Comparison of ENCODE assay signal across 27 cellular contexts in the genomic region with DNA sequence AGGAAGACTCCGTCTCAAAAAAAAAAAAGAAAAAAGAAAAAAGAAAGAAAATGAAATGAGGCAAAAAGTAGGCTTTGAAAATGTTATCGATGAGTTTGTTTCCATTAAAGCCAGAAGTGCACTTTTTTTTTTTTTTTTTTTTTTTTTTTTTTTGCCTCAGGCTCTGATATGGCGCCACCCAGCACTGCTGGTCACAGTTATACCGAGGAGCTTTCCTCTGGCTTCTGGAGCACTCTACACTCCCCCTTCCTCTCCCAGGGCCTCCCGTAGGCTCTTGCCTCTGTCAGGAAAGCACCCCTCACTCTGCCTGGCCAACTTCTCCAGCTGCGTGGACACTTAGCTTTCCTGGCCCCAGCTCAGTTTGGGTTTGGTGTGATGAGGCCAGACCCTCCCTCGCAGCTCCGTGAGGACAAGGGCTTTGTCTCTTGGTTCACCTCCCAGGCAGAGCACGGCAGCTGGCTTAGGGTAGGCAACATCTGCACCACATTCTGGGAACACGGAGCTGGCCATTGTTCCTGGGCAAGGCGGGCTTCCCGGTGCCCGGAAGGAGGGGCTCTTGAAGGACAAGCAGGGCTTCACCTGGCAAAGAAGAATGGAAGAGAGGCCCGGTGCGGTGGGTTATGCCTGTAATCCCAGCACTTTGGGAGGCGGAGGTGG. TPM values are rescaled to one million over a fixed set of nuclear protein-coding genes. Genes with fewer than 3 reads are reported as not detected.
A peak's percentile ranks its signal among the peaks of the same experiment; 100 is the strongest.
DNase-seq lines count a peak whose midpoint lies in the region; ATAC-seq and TF ChIP-seq lines count a peak whose summit lies in the region.
"Had no signal": no experiment of that assay in that cellular context is flagged by ENCODE, and none has a peak within 500 bp of the region (broad histone marks: within the 10 kb centered on the region; RNA-seq: fewer than 3 reads in every experiment).

No MANE protein-coding gene starts in this region.

- peaks cover 68% of the 10 kb centered on the region for H3K36me3 Mint-ChIP-seq in activated naive CD4-positive, alpha-beta T cell treated with anti-CD3 and anti-CD28 coated beads, Interleukin-2, amount 10 ng/mL, durations not matched to agents 7 days and 5 days
- peaks cover 10% of the 10 kb centered on the region for H3K36me3 Mint-ChIP-seq in activated naive CD4-positive, alpha-beta T cell treated with anti-CD3 and anti-CD28 coated beads for 36 hours (ENCODE audit: low read depth)
- peaks cover 77% of the 10 kb centered on the region for H3K36me3 Mint-ChIP-seq in endodermal cell (ENCODE audit: low read depth)
- peaks cover 55 to 73% of the 10 kb centered on the region in 2 donors for H3K36me3 Mint-ChIP-seq in stimulated activated naive B cell treated with anti-CD40 and anti-IgM and Interleukin-4, amounts not matched to agents 10 μg/mL and 1 μg/mL and 100 μg/mL, for 72 hours
- H3K36me3 Mint-ChIP-seq: natural killer cell treated with Interleukin-12 subunit alpha and Interleukin-12 subunit beta and Interleukin-15 and Interleukin-18, amount 100 ng/mL, for 72 hours had no signal

- no peaks in the 10 kb centered on the region for H3K9me3 Mint-ChIP-seq in activated naive CD4-positive, alpha-beta T cell treated with anti-CD3 and anti-CD28 coated beads, Interleukin-2, amount 10 ng/mL, durations not matched to agents 7 days and 5 days
- H3K9me3 Mint-ChIP-seq in activated naive CD4-positive, alpha-beta T cell treated with anti-CD3 and anti-CD28 coated beads for 36 hours = no peaks in the 10 kb centered on the region
- no peaks in the 10 kb centered on the region for H3K9me3 Mint-ChIP-seq in endodermal cell
- no peaks in the 10 kb centered on the region for H3K9me3 Mint-ChIP-seq in stimulated activated naive B cell treated with anti-CD40 and anti-IgM and Interleukin-4, amounts not matched to agents 10 μg/mL and 1 μg/mL and 100 μg/mL, for 72 hours
- H3K9me3 Mint-ChIP-seq: activated naive CD8-positive, alpha-beta T cell treated with anti-CD3 and anti-CD28 coated beads for 36 hours; natural killer cell treated with Interleukin-12 subunit alpha and Interleukin-12 subunit beta and Interleukin-15 and Interleukin-18, amount 100 ng/mL, for 72 hours had no signal

- no peak overlapping the region for H3K4me3 Mint-ChIP-seq in activated naive CD4-positive, alpha-beta T cell treated with anti-CD3 and anti-CD28 coated beads, Interleukin-2, amount 10 ng/mL, durations not matched to agents 7 days and 5 days
- H3K4me3 Mint-ChIP-seq in activated naive CD4-positive, alpha-beta T cell treated with anti-CD3 and anti-CD28 coated beads for 36 hours = no peak overlapping the region
- no peak overlapping the region for H3K4me3 Mint-ChIP-seq in endodermal cell
- H3K4me3 Mint-ChIP-seq in stimulated activated naive B cell treated with anti-CD40 and anti-IgM and Interleukin-4, amounts not matched to agents 10 μg/mL and 1 μg/mL and 100 μg/mL, for 72 hours = no peak overlapping the region
- H3K4me3 Mint-ChIP-seq: activated CD4-positive, alpha-beta T cell treated with anti-CD3 and anti-CD28 coated beads for 36 hours; activated naive CD8-positive, alpha-beta T cell treated with anti-CD3 and anti-CD28 coated beads for 36 hours; natural killer cell treated with Interleukin-12 subunit alpha and Interleukin-12 subunit beta and Interleukin-15 and Interleukin-18, amount 100 ng/mL, for 72 hours; stimulated activated memory B cell treated with anti-CD40 and anti-IgM and Interleukin-4, amounts not matched to agents 10 μg/mL and 1 μg/mL and 100 μg/mL, for 72 hours had no signal

- no peak overlapping the region for H3K9ac ChIP-seq in endodermal cell (ENCODE audit: extremely low read depth, low read length, poor library complexity, severe bottlenecking)

- H3K27me3 ChIP-seq in endodermal cell (ENCODE audit: control insufficient read depth, insufficient read depth, low read length, poor library complexity, severe bottlenecking) (no peaks in the 10 kb centered on the region), suprapubic skin (no peaks in the 10 kb centered on the region)
- H3K27me3 ChIP-seq: ascending aorta, upper lobe of right lung had no signal

- no peaks in the 10 kb centered on the region for H3K9me3 ChIP-seq in endodermal cell (ENCODE audit: control insufficient read depth, low read length)
- H3K9me3 ChIP-seq in suprapubic skin = no peaks in the 10 kb centered on the region
- H3K9me3 ChIP-seq: ascending aorta, upper lobe of right lung had no signal

- DNase-seq in activated naive CD4-positive, alpha-beta T cell treated with anti-CD3 and anti-CD28 coated beads, Interleukin-2, amount 10 ng/mL, durations not matched to agents 7 days and 5 days = no peak
- no peak for DNase-seq in activated naive CD4-positive, alpha-beta T cell treated with anti-CD3 and anti-CD28 coated beads for 36 hours
- peak; percentile 43 for DNase-seq in endodermal cell
- DNase-seq in stimulated activated naive B cell treated with anti-CD40 and anti-IgM and Interleukin-4, amounts not matched to agents 10 μg/mL and 1 μg/mL and 100 μg/mL, for 72 hours = no peak
- no peak for DNase-seq in activated T-cell treated with anti-CD3 and anti-CD28 coated beads, Interleukin-2, amount 50 U/mL, for 48 hours
- no peak for DNase-seq in suprapubic skin (ENCODE audit: low spot score in 2 of 2)
- DNase-seq: activated CD4-positive, alpha-beta T cell treated with anti-CD3 and anti-CD28 coated beads for 36 hours; activated CD8-positive, alpha-beta memory T cell treated with anti-CD3 and anti-CD28 coated beads for 24 hours; activated effector memory CD4-positive, alpha-beta T cell treated with Interleukin-2 at 50 U/mL for 16 hours; activated naive CD8-positive, alpha-beta T cell treated with anti-CD3 and anti-CD28 coated beads for 36 hours; activated T-cell treated with anti-CD3 and anti-CD28 coated beads for 4 hours; Calu3; DMS79 treated with DMSO at 0.1 percent for 48 hours; GDM1; hippocampal formation; NCI-H1048; NCI-H2107; NCI-H345; NCI-H69; SHP77; substantia nigra; SW 1271; upper lobe of right lung had no signal

- peak overlapping the region; percentile 11 for H3K27ac Mint-ChIP-seq in activated naive CD4-positive, alpha-beta T cell treated with anti-CD3 and anti-CD28 coated beads, Interleukin-2, amount 10 ng/mL, durations not matched to agents 7 days and 5 days
- no peak overlapping the region for H3K27ac Mint-ChIP-seq in activated naive CD4-positive, alpha-beta T cell treated with anti-CD3 and anti-CD28 coated beads for 36 hours
- H3K27ac Mint-ChIP-seq in endodermal cell = peak overlapping the region; percentile 52
- peak overlapping the region; percentile 25 for H3K27ac Mint-ChIP-seq in stimulated activated naive B cell treated with anti-CD40 and anti-IgM and Interleukin-4, amounts not matched to agents 10 μg/mL and 1 μg/mL and 100 μg/mL, for 72 hours
- H3K27ac Mint-ChIP-seq: activated CD4-positive, alpha-beta T cell treated with anti-CD3 and anti-CD28 coated beads for 36 hours; activated naive CD8-positive, alpha-beta T cell treated with anti-CD3 and anti-CD28 coated beads for 36 hours; natural killer cell treated with Interleukin-12 subunit alpha and Interleukin-12 subunit beta and Interleukin-15 and Interleukin-18, amount 100 ng/mL, for 72 hours; stimulated activated memory B cell treated with anti-CD40 and anti-IgM and Interleukin-4, amounts not matched to agents 10 μg/mL and 1 μg/mL and 100 μg/mL, for 72 hours had no signal

- no peak for ATAC-seq in stimulated activated naive B cell treated with anti-CD40 and anti-IgM and Interleukin-4, amounts not matched to agents 10 μg/mL and 1 μg/mL and 100 μg/mL, for 72 hours (replicated peaks)
- ATAC-seq: activated CD4-positive, alpha-beta T cell treated with anti-CD3 and anti-CD28 coated beads for 36 hours; natural killer cell treated with Interleukin-12 subunit alpha and Interleukin-12 subunit beta and Interleukin-15 and Interleukin-18, amount 100 ng/mL, for 72 hours; stimulated activated memory B cell treated with anti-CD40 and anti-IgM and Interleukin-4, amounts not matched to agents 10 μg/mL and 1 μg/mL and 100 μg/mL, for 72 hours; upper lobe of right lung had no signal

- H3K4me3 ChIP-seq in endodermal cell (ENCODE audit: low read length) (no peak overlapping the region), suprapubic skin (no peak overlapping the region)
- H3K4me3 ChIP-seq: ascending aorta, skin epidermis, upper lobe of right lung had no signal

- H3K4me1 ChIP-seq in endodermal cell (ENCODE audit: control insufficient read depth, insufficient read depth, low read length) = no peaks in the 10 kb centered on the region
- H3K4me1 ChIP-seq in suprapubic skin = no peaks in the 10 kb centered on the region
- H3K4me1 ChIP-seq: ascending aorta, upper lobe of right lung had no signal

- CTCF ChIA-PET in activated naive CD4-positive, alpha-beta T cell treated with anti-CD3 and anti-CD28 coated beads, Interleukin-2, amount 10 ng/mL, durations not matched to agents 7 days and 5 days (lab: Charles Lee) = interaction anchor here (1.2 kb wide), 1 partner anchor 26 kb away, joined by 3 read pairs; no protein-coding TSS in a partner anchor
- CTCF ChIA-PET in activated naive CD4-positive, alpha-beta T cell treated with anti-CD3 and anti-CD28 coated beads for 36 hours (lab: Charles Lee) = interaction anchor here (0.9 to 1.0 kb wide), 2 partner anchors 30 to 57 kb away, joined by 3 read pairs; no protein-coding TSS in a partner anchor

- TF ChIP-seq POLR2A in suprapubic skin (IDR thresholded peaks at IDR 0.05) = no peak

- TF ChIP-seq CTCF in endodermal cell (conservative IDR thresholded peaks at IDR 0.05) = no peak
- no peak for TF ChIP-seq CTCF in suprapubic skin (IDR thresholded peaks at IDR 0.05)

- WGBS in endodermal cell (ENCODE audit: insufficient coverage in 1 of 2, insufficient read length in 1 of 2), 2 experiments = 83 to 92% methylated on average over 9 to 16 of the region's 16 CpGs
- 83% methylated on average over 15 of the region's 16 CpGs for WGBS in suprapubic skin

- H3K27me3 Mint-ChIP-seq in activated naive CD4-positive, alpha-beta T cell treated with anti-CD3 and anti-CD28 coated beads, Interleukin-2, amount 10 ng/mL, durations not matched to agents 7 days and 5 days = no peaks in the 10 kb centered on the region
- no peaks in the 10 kb centered on the region for H3K27me3 Mint-ChIP-seq in activated naive CD4-positive, alpha-beta T cell treated with anti-CD3 and anti-CD28 coated beads for 36 hours (ENCODE audit: low read depth)
- no peaks in the 10 kb centered on the region for H3K27me3 Mint-ChIP-seq in endodermal cell (ENCODE audit: insufficient read depth)
- no peaks in the 10 kb centered on the region for H3K27me3 Mint-ChIP-seq in stimulated activated naive B cell treated with anti-CD40 and anti-IgM and Interleukin-4, amounts not matched to agents 10 μg/mL and 1 μg/mL and 100 μg/mL, for 72 hours
- H3K27me3 Mint-ChIP-seq: activated CD4-positive, alpha-beta T cell treated with anti-CD3 and anti-CD28 coated beads for 36 hours; activated naive CD8-positive, alpha-beta T cell treated with anti-CD3 and anti-CD28 coated beads for 36 hours; natural killer cell treated with Interleukin-12 subunit alpha and Interleukin-12 subunit beta and Interleukin-15 and Interleukin-18, amount 100 ng/mL, for 72 hours had no signal

- intact Hi-C loops in activated naive CD4-positive, alpha-beta T cell treated with anti-CD3 and anti-CD28 coated beads for 36 hours (cut with micrococcal nuclease) = no loop called here

- H3K4me1 Mint-ChIP-seq in activated naive CD4-positive, alpha-beta T cell treated with anti-CD3 and anti-CD28 coated beads, Interleukin-2, amount 10 ng/mL, durations not matched to agents 7 days and 5 days = peaks cover 5% of the 10 kb centered on the region
- H3K4me1 Mint-ChIP-seq in activated naive CD4-positive, alpha-beta T cell treated with anti-CD3 and anti-CD28 coated beads for 36 hours (ENCODE audit: low read depth) = no peaks in the 10 kb centered on the region
- no peaks in the 10 kb centered on the region for H3K4me1 Mint-ChIP-seq in endodermal cell
- H3K4me1 Mint-ChIP-seq in stimulated activated naive B cell treated with anti-CD40 and anti-IgM and Interleukin-4, amounts not matched to agents 10 μg/mL and 1 μg/mL and 100 μg/mL, for 72 hours = no peaks in the 10 kb centered on the region
- H3K4me1 Mint-ChIP-seq: activated CD4-positive, alpha-beta T cell treated with anti-CD3 and anti-CD28 coated beads for 36 hours; activated naive CD8-positive, alpha-beta T cell treated with anti-CD3 and anti-CD28 coated beads for 36 hours; stimulated activated memory B cell treated with anti-CD40 and anti-IgM and Interleukin-4, amounts not matched to agents 10 μg/mL and 1 μg/mL and 100 μg/mL, for 72 hours had no signal

- peaks cover 76% of the 10 kb centered on the region for H3K36me3 ChIP-seq in endodermal cell (ENCODE audit: control insufficient read depth, insufficient read depth, low read length)
- peaks cover 23% of the 10 kb centered on the region for H3K36me3 ChIP-seq in suprapubic skin

- TF ChIP-seq EP300 in suprapubic skin (IDR thresholded peaks at IDR 0.05) = no peak

- H3K27ac ChIP-seq in endodermal cell (ENCODE audit: low read depth, low read length) (peak overlapping the region; percentile 44), suprapubic skin (no peak overlapping the region)
- H3K27ac ChIP-seq: ascending aorta, skin epidermis, upper lobe of right lung had no signal

RNA-seq across cellular contexts. Expression of a gene that starts 16.9 kb away (rescaled TPM):
- total RNA-seq in activated naive CD4-positive, alpha-beta T cell treated with anti-CD3 and anti-CD28 coated beads for 36 hours = 10 to 100 TPM; 32.1 to 34.1 TPM
- total RNA-seq in endodermal cell (100 to 1,000 TPM; 344 to 381 TPM), suprapubic skin (100 to 1,000 TPM; 130 to 455 (median 327) TPM)
- polyA plus RNA-seq in endodermal cell (2013, experiment 1 of 2) = 632 TPM
- 646 TPM for polyA plus RNA-seq in endodermal cell (2013, experiment 2 of 2)

RNA-seq across cellular contexts. Expression of a gene that starts 28.2 kb away (rescaled TPM):
- total RNA-seq in activated naive CD4-positive, alpha-beta T cell treated with anti-CD3 and anti-CD28 coated beads for 36 hours = 10 to 100 TPM; 12.1 to 12.8 TPM
- total RNA-seq in endodermal cell (100 to 1,000 TPM; 127 to 138 TPM), suprapubic skin (10 to 100 TPM; 16.4 to 69.6 (median 46.6) TPM)
- 197 TPM for polyA plus RNA-seq in endodermal cell (2013, experiment 1 of 2)
- polyA plus RNA-seq in endodermal cell (2013, experiment 2 of 2) = 191 TPM

RNA-seq across cellular contexts. Expression of a gene that starts 46.3 kb away (rescaled TPM):
- 1 to 10 TPM; 4.2 to 4.3 TPM for total RNA-seq in activated naive CD4-positive, alpha-beta T cell treated with anti-CD3 and anti-CD28 coated beads for 36 hours
- total RNA-seq in endodermal cell = 10 to 100 TPM; 24.8 to 28.4 TPM
- 13.6 TPM for polyA plus RNA-seq in endodermal cell (2013, experiment 1 of 2)
- 15.8 TPM for polyA plus RNA-seq in endodermal cell (2013, experiment 2 of 2)
- total RNA-seq in suprapubic skin = 10 to 100 TPM; 12.7 to 24.7 (median 17.9) TPM

RNA-seq across cellular contexts. Expression of a gene that starts 52.3 kb away (rescaled TPM):
- 10 to 100 TPM; 74.7 to 75.9 TPM for total RNA-seq in activated naive CD4-positive, alpha-beta T cell treated with anti-CD3 and anti-CD28 coated beads for 36 hours
- 10 to 100 TPM; 66.7 to 81.8 TPM for total RNA-seq in endodermal cell
- 52.7 TPM for polyA plus RNA-seq in endodermal cell (2013, experiment 1 of 2)
- 49.1 TPM for polyA plus RNA-seq in endodermal cell (2013, experiment 2 of 2)
- 10 to 100 TPM in 2 of 4 donors, 1 to 10 TPM in 2; 6.9 to 14.0 (median 9.2) TPM for total RNA-seq in suprapubic skin

RNA-seq across cellular contexts. Expression of a gene that starts 52.6 kb away (rescaled TPM):
- 100 to 1,000 TPM; 166 to 167 TPM for total RNA-seq in activated naive CD4-positive, alpha-beta T cell treated with anti-CD3 and anti-CD28 coated beads for 36 hours
- total RNA-seq in endodermal cell = 100 to 1,000 TPM; 174 to 180 TPM
- polyA plus RNA-seq in endodermal cell (2013, experiment 1 of 2) = 351 TPM
- 284 TPM for polyA plus RNA-seq in endodermal cell (2013, experiment 2 of 2)
- 10 to 100 TPM; 29.7 to 44.8 (median 35.9) TPM for total RNA-seq in suprapubic skin
